In genomic region chr20:58818585-58819285, GRCh38 we compare ENCODE assay signal across 9 cellular contexts. TPM values are rescaled to one million over a fixed set of nuclear protein-coding genes. Genes with fewer than 3 reads are reported as not detected.
A peak's percentile ranks its signal among the peaks of the same experiment; 100 is the strongest.
DNase-seq lines count a peak whose midpoint lies in the region; ATAC-seq, FAIRE-seq and TF ChIP-seq lines count a peak whose summit lies in the region.
"Had no signal": no experiment of that assay in that cellular context is flagged by ENCODE, and none has a peak within 500 bp of the region (broad histone marks: within the 10 kb centered on the region; RNA-seq: fewer than 3 reads in every experiment).

No MANE protein-coding gene starts in this region.

- no peak overlapping the region for H3K4me3 ChIP-seq in adipocyte (ENCODE audit: low read length)
- no peak overlapping the region for H3K4me3 ChIP-seq in small intestine (ENCODE audit: low read depth in 1 of 2, low read length in 2 of 2)
- no peak overlapping the region for H3K4me3 ChIP-seq in HepG2 (replicated peaks in 1 of 3; ENCODE audit: insufficient read depth in 1 of 3, low read depth in 2 of 3, low read length in 3 of 3)

- TF ChIP-seq EP300 in HepG2 (IDR thresholded peaks at IDR 0.05; ENCODE audit: low read depth in 2 of 2, low read length in 2 of 2) (no peak), HepG2 (CRISPR knock-in tag; IDR thresholded peaks at IDR 0.05; ENCODE audit: borderline replicate concordance) (no peak)

- POLR2A ChIA-PET in HepG2 (lab: Yijun Ruan, JAX) = no interaction called here

- H3K27ac ChIP-seq in small intestine (ENCODE audit: low read depth in 1 of 2, low read length in 1 of 2) (no peak overlapping the region), HepG2 (ENCODE audit: extremely low read length, insufficient read depth, low read length) (no peak overlapping the region)

- WGBS in small intestine, 3 donors = 43 to 63% (median 54%) methylated on average over 8 of the region's 8 CpGs
- WGBS in HepG2 (ENCODE audit: low lambda C conversion rate) = 21% methylated on average over 8 of the region's 8 CpGs

- TF ChIP-seq POLR2A in HepG2 (IDR thresholded peaks at IDR 0.05; ENCODE audit: insufficient read depth in 1 of 2, low read depth in 2 of 2, low read length in 2 of 2) = no peak

- no peaks in the 10 kb centered on the region for H4K20me1 ChIP-seq in HepG2 (ENCODE audit: insufficient read depth, low read length)

- DNase-seq in DMS79 treated with DMSO at 0.1 percent for 48 hours (lab: John Stamatoyannopoulos, UW) (peak; percentile 95), NCI-H187 treated with DMSO at 0.1 percent for 48 hours (lab: John Stamatoyannopoulos, UW) (peak; percentile 73), adipocyte (ENCODE audit: low read depth) (peak; percentile 66), small intestine (peak; percentile 59), HepG2 (ENCODE audit: low spot score) (no peak), NCI-H1436 (lab: John Stamatoyannopoulos, UW) (no peak), sciatic nerve (ENCODE audit: low spot score) (no peak), NOMO-1 treated with dmso at 0.1 percent for 144 hours (lab: John Stamatoyannopoulos, UW; ENCODE audit: unreplicated experiment) (no peak)
- DNase-seq: caudate nucleus had no signal

- TF ChIP-seq CTCF in HepG2 (CRISPR knock-in tag; IDR thresholded peaks at IDR 0.05) = no peak

- CTCF ChIA-PET in HepG2 (lab: Yijun Ruan, JAX; ENCODE audit: low intra/inter-chr PET ratio, low total read pairs) = no interaction called here

- no peaks in the 10 kb centered on the region for H3K4me1 ChIP-seq in adipocyte (ENCODE audit: control insufficient read depth, insufficient read depth, low read length)
- H3K4me1 ChIP-seq in small intestine (ENCODE audit: control insufficient read depth in 2 of 2, insufficient read depth in 1 of 2, low read depth in 1 of 2, low read length in 1 of 2) = no peaks in the 10 kb centered on the region
- no peaks in the 10 kb centered on the region for H3K4me1 ChIP-seq in HepG2 (ENCODE audit: insufficient read depth, low read length)

- intact Hi-C loops in HepG2 (cut with micrococcal nuclease; ENCODE audit: unreplicated experiment) (no loop called here), sciatic nerve (cut with DNase I) (no loop called here)

- no peaks in the 10 kb centered on the region for H3K36me3 ChIP-seq in adipocyte (ENCODE audit: control insufficient read depth, insufficient read depth, low read length, severe bottlenecking)
- no peaks in the 10 kb centered on the region for H3K36me3 ChIP-seq in small intestine (ENCODE audit: control insufficient read depth in 2 of 2, insufficient read depth in 2 of 2, low read length in 2 of 2)
- no peaks in the 10 kb centered on the region for H3K36me3 ChIP-seq in HepG2 (replicated peaks in 1 of 2; ENCODE audit: control insufficient read depth in 1 of 2, insufficient read depth in 2 of 2, low read length in 2 of 2)

- no peak overlapping the region for H3K4me2 ChIP-seq in HepG2 (ENCODE audit: low read depth, low read length)

- in situ Hi-C loops in HepG2 (cut with HindIII; ENCODE audit: extremely low pct_ligation_motif_present, low pct_unique_long_range_greater_than_20kb) = no loop called here

- BruUV-seq in HepG2 (replicated peaks; lab: Mats Ljungman, UMichigan) = no TSS peak

- no peak for TF ChIP-seq RAD21 in HepG2 (CRISPR knock-in tag; IDR thresholded peaks at IDR 0.05)

- H2AFZ ChIP-seq in HepG2 (ENCODE audit: low read length) = no peak overlapping the region

- FAIRE-seq in small intestine (lab: Jason Lieb, UNC) (no peak), HepG2 (lab: Jason Lieb, UNC) (no peak)

- H3K79me2 ChIP-seq in HepG2 (ENCODE audit: insufficient read depth, low read length) = no peaks in the 10 kb centered on the region

- ATAC-seq in HepG2 (no peak), sciatic nerve (no peak)

- H3K9ac ChIP-seq in adipocyte (ENCODE audit: low read length) (no peak overlapping the region), HepG2 (ENCODE audit: insufficient read depth, low read depth, low read length) (no peak overlapping the region)

- H3K27me3 ChIP-seq in adipocyte (replicated peaks; ENCODE audit: control insufficient read depth, insufficient read depth, low read length) = peaks cover 3% of the 10 kb centered on the region
- no peaks in the 10 kb centered on the region for H3K27me3 ChIP-seq in small intestine (ENCODE audit: control insufficient read depth in 2 of 2, insufficient read depth in 2 of 2, low read length in 2 of 2)
- peaks cover 20 to 75% of the 10 kb centered on the region in 2 experiments for H3K27me3 ChIP-seq in HepG2 (ENCODE audit: control insufficient read depth in 1 of 2, insufficient read depth in 2 of 2, low read length in 2 of 2)

- H3K9me3 ChIP-seq in adipocyte (ENCODE audit: control insufficient read depth, low read length) = no peaks in the 10 kb centered on the region
- no peaks in the 10 kb centered on the region for H3K9me3 ChIP-seq in small intestine (ENCODE audit: control insufficient read depth, low read depth)
- H3K9me3 ChIP-seq in HepG2 (ENCODE audit: low read length) = no peaks in the 10 kb centered on the region

TF ChIP-seq in HepG2, 621 proteins besides CTCF, POLR2A, EP300 and RAD21 (continues in another document):
- TF ChIP-seq TFDP2 (CRISPR knock-in tag; IDR thresholded peaks at IDR 0.05) (no peak), ZNF530 (CRISPR knock-in tag; IDR thresholded peaks at IDR 0.05; ENCODE audit: low read depth) (no peak), THAP7 (CRISPR knock-in tag; IDR thresholded peaks at IDR 0.05) (no peak)

RNA-seq across cellular contexts. Expression of gene GNAS-AS1, which starts 32.0 kb away (rescaled TPM):
- polyA plus RNA-seq in small intestine (under 1 TPM in 1 of 3 donors, not detected in 2; 0.37 TPM), HepG2 (2011; rRNA removed) (not detected in 2 replicates)
- total RNA-seq in HepG2 (2016; rRNA removed; fragmentation: Illumina TruSeq; extraction: Trizol) (not detected in 2 replicates), sciatic nerve (1.5 TPM)
- not detected in 2 replicates for total RNA-seq in HepG2 (2016; cell fraction: cytosol; rRNA removed; fragmentation: Illumina TruSeq; extraction: Trizol; ENCODE audit: low read depth)
- total RNA-seq in HepG2 (2016; cell fraction: insoluble cytoplasmic fraction; rRNA removed; fragmentation: Illumina TruSeq; extraction: Trizol) = not detected in 2 replicates
- total RNA-seq in HepG2 (2016; cell fraction: membrane; rRNA removed; fragmentation: Illumina TruSeq; extraction: Trizol) = not detected in 2 replicates
- total RNA-seq in HepG2 (2016; cell fraction: nucleus; rRNA removed; fragmentation: Illumina TruSeq; extraction: Trizol) = not detected in 2 replicates
- polyA plus RNA-seq in HepG2 (2011; cell fraction: cytosol; rRNA removed) = not detected in 2 replicates
- polyA plus RNA-seq in HepG2 (2011; cell fraction: nucleus; rRNA removed) = 0.06 and 0.23 TPM in 2 replicates
- not detected in 2 replicates for polyA plus RNA-seq in HepG2 (2012)
- not detected in 2 replicates for polyA plus RNA-seq in HepG2 (2016; cell fraction: cytosol; fragmentation: Illumina TruSeq; extraction: Trizol; ENCODE audit: low read depth)
- polyA plus RNA-seq in HepG2 (2016; cell fraction: insoluble cytoplasmic fraction; fragmentation: Illumina TruSeq; extraction: Trizol; ENCODE audit: low read depth) = not detected in 2 replicates
- polyA plus RNA-seq in HepG2 (2016; cell fraction: membrane; fragmentation: Illumina TruSeq; extraction: Trizol; ENCODE audit: low read depth) = not detected in 2 replicates
- not detected in 2 replicates for polyA plus RNA-seq in HepG2 (2016; cell fraction: nucleus; fragmentation: Illumina TruSeq; extraction: Trizol; ENCODE audit: insufficient read depth, low read depth)
- polyA minus RNA-seq in HepG2 (2011; rRNA and poly(A)+ RNA removed; ENCODE audit: low replicate concordance) = 0.49 TPM in 1 of 2 replicates, not detected in the other
- not detected in 2 replicates for polyA minus RNA-seq in HepG2 (2011; cell fraction: cytosol; rRNA and poly(A)+ RNA removed)
- polyA minus RNA-seq in HepG2 (2011; cell fraction: nucleus; rRNA and poly(A)+ RNA removed) = 0.26 and 0.37 TPM in 2 replicates

RNA-seq across cellular contexts. Expression of gene GNAS, which starts 33.8 kb away (rescaled TPM):
- polyA plus RNA-seq in small intestine = 100 to 1,000 TPM; 493 to 875 (median 519) TPM
- total RNA-seq in HepG2 (2016; rRNA removed; fragmentation: Illumina TruSeq; extraction: Trizol) = 382 and 407 TPM in 2 replicates
- 604 and 617 TPM in 2 replicates for total RNA-seq in HepG2 (2016; cell fraction: cytosol; rRNA removed; fragmentation: Illumina TruSeq; extraction: Trizol; ENCODE audit: low read depth)
- total RNA-seq in HepG2 (2016; cell fraction: insoluble cytoplasmic fraction; rRNA removed; fragmentation: Illumina TruSeq; extraction: Trizol) = 369 and 397 TPM in 2 replicates
- 887 and 1,010 TPM in 2 replicates for total RNA-seq in HepG2 (2016; cell fraction: membrane; rRNA removed; fragmentation: Illumina TruSeq; extraction: Trizol)
- 281 and 324 TPM in 2 replicates for total RNA-seq in HepG2 (2016; cell fraction: nucleus; rRNA removed; fragmentation: Illumina TruSeq; extraction: Trizol)
- polyA plus RNA-seq in HepG2 (2011; rRNA removed) = 1,008 and 1,029 TPM in 2 replicates
- 1,419 and 1,481 TPM in 2 replicates for polyA plus RNA-seq in HepG2 (2011; cell fraction: cytosol; rRNA removed)
- polyA plus RNA-seq in HepG2 (2011; cell fraction: nucleus; rRNA removed) = 1,285 and 1,363 TPM in 2 replicates
- 1,216 and 1,583 TPM in 2 replicates for polyA plus RNA-seq in HepG2 (2012)
- 2,019 and 2,103 TPM in 2 replicates for polyA plus RNA-seq in HepG2 (2016; cell fraction: cytosol; fragmentation: Illumina TruSeq; extraction: Trizol; ENCODE audit: low read depth)
- polyA plus RNA-seq in HepG2 (2016; cell fraction: insoluble cytoplasmic fraction; fragmentation: Illumina TruSeq; extraction: Trizol; ENCODE audit: low read depth) = 991 and 1,223 TPM in 2 replicates
- polyA plus RNA-seq in HepG2 (2016; cell fraction: membrane; fragmentation: Illumina TruSeq; extraction: Trizol; ENCODE audit: low read depth) = 2,245 and 2,285 TPM in 2 replicates
- polyA plus RNA-seq in HepG2 (2016; cell fraction: nucleus; fragmentation: Illumina TruSeq; extraction: Trizol; ENCODE audit: insufficient read depth, low read depth) = 1,096 and 1,140 TPM in 2 replicates
- polyA minus RNA-seq in HepG2 (2011; rRNA and poly(A)+ RNA removed; ENCODE audit: low replicate concordance) = 1,501 and 1,552 TPM in 2 replicates
- 671 and 731 TPM in 2 replicates for polyA minus RNA-seq in HepG2 (2011; cell fraction: cytosol; rRNA and poly(A)+ RNA removed)
- polyA minus RNA-seq in HepG2 (2011; cell fraction: nucleus; rRNA and poly(A)+ RNA removed) = 391 and 498 TPM in 2 replicates
- 617 TPM for total RNA-seq in sciatic nerve

Comparison
In these comparisons a context has a peak if more than half of its experiments do, and no peak if none do; other contexts are left out.
1. DNase-seq: peak in DMS79 treated with DMSO at 0.1 percent for 48 hours (single experiment), NCI-H187 treated with DMSO at 0.1 percent for 48 hours (single experiment), adipocyte (single experiment) and small intestine (single experiment); none in HepG2 (single experiment), NCI-H1436 (single experiment), sciatic nerve (single experiment) and NOMO-1 treated with dmso at 0.1 percent for 144 hours (single experiment).